Comparison of ENCODE assay signal across 11 cellular contexts in the genomic region with DNA sequence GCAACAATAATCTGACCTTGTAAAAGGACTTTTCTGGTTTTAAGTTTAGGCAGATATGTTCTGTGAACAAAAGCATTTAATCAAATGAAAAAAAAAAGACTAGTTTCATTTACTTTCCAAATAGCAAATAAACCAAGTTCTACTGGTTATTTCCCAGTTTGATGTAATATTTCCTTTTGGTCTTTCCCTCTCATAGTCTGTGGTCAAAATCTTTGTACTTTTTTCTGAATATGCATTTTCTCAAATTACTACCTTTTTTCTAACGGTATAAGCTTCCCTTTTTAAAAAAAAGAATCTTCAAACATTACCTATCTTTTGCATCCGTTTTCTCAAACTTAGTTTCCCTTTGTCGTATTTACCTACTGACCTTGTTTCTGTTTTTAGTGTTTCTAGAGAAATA. TPM values are rescaled to one million over a fixed set of nuclear protein-coding genes. Genes with fewer than 3 reads are reported as not detected.
DNase-seq lines count a peak whose midpoint lies in the region; ATAC-seq and TF ChIP-seq lines count a peak whose summit lies in the region.
"Had no signal": no experiment of that assay in that cellular context is flagged by ENCODE, and none has a peak within 500 bp of the region (broad histone marks: within the 10 kb centered on the region; RNA-seq: fewer than 3 reads in every experiment).

No MANE protein-coding gene starts in this region.

- ATAC-seq in HG02642 (IDR thresholded peaks at IDR 0.05; ENCODE audit: poor library complexity, unreplicated experiment) (peak; percentile 36), right lobe of liver (no peak)
- ATAC-seq in stimulated activated naive B cell treated with anti-CD40 and anti-IgM and Interleukin-4, amounts not matched to agents 10 μg/mL and 1 μg/mL and 100 μg/mL, for 72 hours (replicated peaks) = peak; percentile 36 to 48
- ATAC-seq: esophagus mucosa, K562 had no signal

- no peaks in the 10 kb centered on the region for H4K20me1 ChIP-seq in OCI-LY1 (ENCODE audit: insufficient read depth, low read length)

- no peaks in the 10 kb centered on the region for H3K27me3 Mint-ChIP-seq in activated naive CD4-positive, alpha-beta T cell treated with anti-CD3 and anti-CD28 coated beads for 36 hours (ENCODE audit: low read depth)
- no peaks in the 10 kb centered on the region for H3K27me3 Mint-ChIP-seq in stimulated activated naive B cell treated with anti-CD40 and anti-IgM and Interleukin-4, amounts not matched to agents 10 μg/mL and 1 μg/mL and 100 μg/mL, for 72 hours

- no peak overlapping the region for H2AFZ ChIP-seq in OCI-LY1 (ENCODE audit: low read length)

- H3K36me3 Mint-ChIP-seq in activated naive CD4-positive, alpha-beta T cell treated with anti-CD3 and anti-CD28 coated beads for 36 hours (ENCODE audit: low read depth) = peaks cover 27% of the 10 kb centered on the region
- peaks cover 29 to 37% of the 10 kb centered on the region in 2 donors for H3K36me3 Mint-ChIP-seq in stimulated activated naive B cell treated with anti-CD40 and anti-IgM and Interleukin-4, amounts not matched to agents 10 μg/mL and 1 μg/mL and 100 μg/mL, for 72 hours

- TF ChIP-seq CTCF in OCI-LY1 (IDR thresholded peaks at IDR 0.05; ENCODE audit: low read length) (no peak), right lobe of liver (IDR thresholded peaks at IDR 0.05) (no peak)

- peak overlapping the region; percentile 47 for H3K27ac ChIP-seq in OCI-LY1 (ENCODE audit: low read depth, low read length, poor library complexity, severe bottlenecking)
- no peak overlapping the region for H3K27ac ChIP-seq in right lobe of liver
- H3K27ac ChIP-seq: prostate gland had no signal

- DNase-seq in activated naive CD4-positive, alpha-beta T cell treated with anti-CD3 and anti-CD28 coated beads for 36 hours = no peak
- no peak for DNase-seq in activated naive CD4-positive, alpha-beta T cell (lab: John Stamatoyannopoulos, UW)
- DNase-seq in stimulated activated naive B cell treated with anti-CD40 and anti-IgM and Interleukin-4, amounts not matched to agents 10 μg/mL and 1 μg/mL and 100 μg/mL, for 72 hours = no peak
- DNase-seq in right lobe of liver = no peak
- no peak for DNase-seq in NCI-H82 treated with DMSO at 0.1 percent for 48 hours (lab: John Stamatoyannopoulos, UW; ENCODE audit: unreplicated experiment)
- DNase-seq in NCI-H146 treated with DMSO at 0.1 percent for 48 hours (lab: John Stamatoyannopoulos, UW; ENCODE audit: unreplicated experiment) = no peak

- H3K4me3 Mint-ChIP-seq in activated naive CD4-positive, alpha-beta T cell treated with anti-CD3 and anti-CD28 coated beads for 36 hours = peak overlapping the region; percentile 22
- H3K4me3 Mint-ChIP-seq in stimulated activated naive B cell treated with anti-CD40 and anti-IgM and Interleukin-4, amounts not matched to agents 10 μg/mL and 1 μg/mL and 100 μg/mL, for 72 hours = peak overlapping the region in 1 of 2 donors; percentile 24

- H3K4me1 ChIP-seq in OCI-LY1 (ENCODE audit: insufficient read depth, low read length, severe bottlenecking) = peaks cover 17% of the 10 kb centered on the region
- H3K4me1 ChIP-seq in right lobe of liver = peaks cover 0 to 12% (median 0%) of the 10 kb centered on the region in 4 donors
- H3K4me1 ChIP-seq: prostate gland had no signal

- H3F3A ChIP-seq in OCI-LY1 (ENCODE audit: insufficient read depth, low read length) = no peaks in the 10 kb centered on the region

- WGBS in right lobe of liver (ENCODE audit: insufficient coverage, low coverage, low lambda C conversion rate, missing lambda C conversion rate) = 38% methylated on average over 3 of the region's 3 CpGs

- H3K9ac ChIP-seq in OCI-LY1 (ENCODE audit: low read length) = no peak overlapping the region

- no peak overlapping the region for H3K4me2 ChIP-seq in OCI-LY1 (ENCODE audit: low read length)

- CTCF ChIA-PET in activated naive CD4-positive, alpha-beta T cell treated with anti-CD3 and anti-CD28 coated beads for 36 hours (lab: Charles Lee) = interaction anchor here (0.6 kb wide), 1 partner anchor 181 kb away, joined by 5 read pairs; no protein-coding TSS in a partner anchor

- TF ChIP-seq POLR2A in right lobe of liver (IDR thresholded peaks at IDR 0.05) = no peak

- intact Hi-C loops in activated naive CD4-positive, alpha-beta T cell treated with anti-CD3 and anti-CD28 coated beads for 36 hours (cut with micrococcal nuclease) = no loop called here
- intact Hi-C loops in right lobe of liver (cut with DNase I) = no loop called here

- H3K4me3 ChIP-seq in OCI-LY1 (ENCODE audit: low read depth, low read length, poor library complexity, severe bottlenecking) = no peak overlapping the region
- no peak overlapping the region for H3K4me3 ChIP-seq in right lobe of liver
- H3K4me3 ChIP-seq: K562, prostate gland had no signal

- peaks cover 2% of the 10 kb centered on the region for H3K9me3 Mint-ChIP-seq in activated naive CD4-positive, alpha-beta T cell treated with anti-CD3 and anti-CD28 coated beads for 36 hours
- H3K9me3 Mint-ChIP-seq in stimulated activated naive B cell treated with anti-CD40 and anti-IgM and Interleukin-4, amounts not matched to agents 10 μg/mL and 1 μg/mL and 100 μg/mL, for 72 hours = peaks cover 2 to 4% of the 10 kb centered on the region in 2 donors

- peaks cover 45% of the 10 kb centered on the region for H3K36me3 ChIP-seq in OCI-LY1 (ENCODE audit: insufficient read depth, low read length)
- peaks cover 0 to 31% (median 5%) of the 10 kb centered on the region in 4 donors for H3K36me3 ChIP-seq in right lobe of liver

- peaks cover 24% of the 10 kb centered on the region for H3K4me1 Mint-ChIP-seq in activated naive CD4-positive, alpha-beta T cell treated with anti-CD3 and anti-CD28 coated beads for 36 hours (ENCODE audit: low read depth)
- H3K4me1 Mint-ChIP-seq in stimulated activated naive B cell treated with anti-CD40 and anti-IgM and Interleukin-4, amounts not matched to agents 10 μg/mL and 1 μg/mL and 100 μg/mL, for 72 hours = peaks cover 21 to 38% of the 10 kb centered on the region in 2 donors

- H3K9me2 ChIP-seq in OCI-LY1 (ENCODE audit: low read depth, low read length) = no peaks in the 10 kb centered on the region

- H3K9me3 ChIP-seq in OCI-LY1 (ENCODE audit: low read length) = no peaks in the 10 kb centered on the region
- no peaks in the 10 kb centered on the region for H3K9me3 ChIP-seq in right lobe of liver
- H3K9me3 ChIP-seq: prostate gland had no signal

- no peaks in the 10 kb centered on the region; the same call in none of the 2 replicates for H3K79me2 ChIP-seq in OCI-LY1 (ENCODE audit: insufficient read depth, low read length)

- peak overlapping the region; percentile 25 for H3K27ac Mint-ChIP-seq in activated naive CD4-positive, alpha-beta T cell treated with anti-CD3 and anti-CD28 coated beads for 36 hours
- no peak overlapping the region for H3K27ac Mint-ChIP-seq in stimulated activated naive B cell treated with anti-CD40 and anti-IgM and Interleukin-4, amounts not matched to agents 10 μg/mL and 1 μg/mL and 100 μg/mL, for 72 hours

- no peaks in the 10 kb centered on the region for H3K27me3 ChIP-seq in OCI-LY1 (ENCODE audit: insufficient read depth, low read length)
- H3K27me3 ChIP-seq in right lobe of liver = no peaks in the 10 kb centered on the region

RNA-seq across cellular contexts. Expression of a gene that starts 40.1 kb away (rescaled TPM):
- 10 to 100 TPM; 48.6 to 50.4 TPM for total RNA-seq in activated naive CD4-positive, alpha-beta T cell treated with anti-CD3 and anti-CD28 coated beads for 36 hours
- total RNA-seq in right lobe of liver = 10 to 100 TPM; 25.4 to 46.4 (median 36.0) TPM

Comparison
In these comparisons a context has a peak if more than half of its experiments do, and no peak if none do; other contexts are left out.
1. ATAC-seq: peak in HG02642 (single experiment) and stimulated activated naive B cell treated with anti-CD40 and anti-IgM and Interleukin-4, amounts not matched to agents 10 μg/mL and 1 μg/mL and 100 μg/mL, for 72 hours (2 of 2); none in right lobe of liver (0 of 4).